In the genomic region with DNA sequence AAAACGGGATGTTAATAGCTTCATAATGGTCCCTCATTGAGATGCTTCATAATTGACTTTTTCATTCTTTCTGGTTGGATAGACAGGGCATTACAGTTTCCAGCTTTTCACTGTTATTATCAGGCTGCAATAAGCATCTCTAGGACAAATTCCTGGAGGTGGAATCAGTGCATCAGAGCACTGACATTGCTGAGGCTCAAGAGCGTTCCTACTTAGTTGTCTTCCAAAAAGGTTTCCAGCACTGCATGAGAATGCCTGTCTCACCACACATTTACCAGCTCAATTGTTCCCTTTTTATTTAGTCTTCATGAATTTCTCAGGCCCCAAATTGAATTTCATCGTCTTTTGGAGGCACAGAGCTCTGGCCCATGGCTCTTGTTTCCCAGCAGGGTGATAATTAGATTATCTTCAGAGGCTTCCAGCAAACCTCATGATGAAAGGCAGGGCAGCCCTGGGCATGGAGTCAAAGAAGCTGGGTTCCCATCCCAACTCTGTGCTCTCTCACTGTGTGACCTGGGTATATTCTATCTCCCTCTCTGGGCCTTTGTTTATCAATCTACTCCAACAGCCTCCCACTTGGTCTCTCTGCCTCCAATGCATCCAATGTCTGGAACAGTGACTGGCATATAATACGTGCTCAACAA, we compare ENCODE assay signal across 15 cellular contexts.
DNase-seq lines count a peak whose midpoint lies in the region; ATAC-seq and TF ChIP-seq lines count a peak whose summit lies in the region.
"Had no signal": no experiment of that assay in that cellular context is flagged by ENCODE, and none has a peak within 500 bp of the region (broad histone marks: within the 10 kb centered on the region; RNA-seq: fewer than 3 reads in every experiment).

No MANE protein-coding gene starts in this region.

- H2AFZ ChIP-seq in hepatocyte, result no peak overlapping the region

- ATAC-seq in natural killer cell treated with Interleukin-12 subunit alpha and Interleukin-12 subunit beta and Interleukin-15 and Interleukin-18, amount 100 ng/mL, for 72 hours, result no peak
- ATAC-seq in natural killer cell (no peak), GM21528 (IDR thresholded peaks at IDR 0.05; ENCODE audit: low FRiP score, unreplicated experiment) (no peak)
- no peak for ATAC-seq in activated T-helper 17 cell treated with anti-CD3 and anti-CD28 coated beads, Interleukin-2, amount 50 U/mL, for 72 hours (replicated peaks)
- ATAC-seq: activated CD8-positive, alpha-beta T cell treated with anti-CD3 and anti-CD28 coated beads, Interleukin-2, amount 10 ng/mL, durations not matched to agents 7 days and 5 days; left lobe of liver had no signal

- H3K27me3 Mint-ChIP-seq in natural killer cell treated with Interleukin-12 subunit alpha and Interleukin-12 subunit beta and Interleukin-15 and Interleukin-18, amount 100 ng/mL, for 72 hours, result peaks cover 17 to 21% of the 10 kb centered on the region in 2 donors
- peaks cover 4 to 7% of the 10 kb centered on the region in 2 donors for H3K27me3 Mint-ChIP-seq in natural killer cell (ENCODE audit: low read depth in 2 of 2)
- H3K27me3 Mint-ChIP-seq in activated T-helper 17 cell treated with anti-CD3 and anti-CD28 coated beads, Interleukin-2, amount 50 U/mL, for 72 hours, result peaks cover 28% of the 10 kb centered on the region

- no peaks in the 10 kb centered on the region for H3K36me3 ChIP-seq in hepatocyte (replicated peaks; ENCODE audit: insufficient read depth, low read depth)
- H3K36me3 ChIP-seq: brain microvascular endothelial cell had no signal

- H3K27me3 ChIP-seq in hepatocyte, result peaks cover 7% of the 10 kb centered on the region
- H3K27me3 ChIP-seq: brain microvascular endothelial cell had no signal

- H3K4me2 ChIP-seq in hepatocyte, result no peak overlapping the region

- DNase-seq in natural killer cell treated with Interleukin-12 subunit alpha and Interleukin-12 subunit beta and Interleukin-15 and Interleukin-18, amount 100 ng/mL, for 72 hours (ENCODE audit: low spot score), result peak; percentile 44
- DNase-seq in natural killer cell (no peak), hepatocyte (ENCODE audit: low spot score) (no peak), NCI-H2171 (lab: John Stamatoyannopoulos, UW) (no peak), NCI-H226 (no peak), Kasumi-1 (lab: John Stamatoyannopoulos, UW) (no peak)
- DNase-seq: activated CD8-positive, alpha-beta T cell treated with anti-CD3 and anti-CD28 coated beads, Interleukin-2, amount 10 ng/mL, durations not matched to agents 7 days and 5 days; activated naive CD4-positive, alpha-beta T cell treated with anti-CD3 and anti-CD28 coated beads, Interleukin-2, amount 10 ng/mL, durations not matched to agents 7 days and 5 days; NCI-H2227 treated with DMSO at 0.1 percent for 48 hours; SHP77 treated with DMSO at 0.1 percent for 48 hours; stimulated activated naive CD8-positive, alpha-beta T cell treated with anti-CD3 and anti-CD28 coated beads, Interleukin-15, amount 100 ng/mL, for 72 hours had no signal

- no peaks in the 10 kb centered on the region for H3K9me3 Mint-ChIP-seq in natural killer cell treated with Interleukin-12 subunit alpha and Interleukin-12 subunit beta and Interleukin-15 and Interleukin-18, amount 100 ng/mL, for 72 hours
- H3K9me3 Mint-ChIP-seq in natural killer cell, result no peaks in the 10 kb centered on the region
- no peaks in the 10 kb centered on the region for H3K9me3 Mint-ChIP-seq in activated T-helper 17 cell treated with anti-CD3 and anti-CD28 coated beads, Interleukin-2, amount 50 U/mL, for 72 hours
- H3K9me3 Mint-ChIP-seq: activated naive CD4-positive, alpha-beta T cell treated with anti-CD3 and anti-CD28 coated beads, Interleukin-2, amount 10 ng/mL, durations not matched to agents 7 days and 5 days; stimulated activated naive CD8-positive, alpha-beta T cell treated with anti-CD3 and anti-CD28 coated beads, Interleukin-15, amount 100 ng/mL, for 72 hours had no signal

- no peaks in the 10 kb centered on the region for H3K79me2 ChIP-seq in hepatocyte

- H3K4me1 Mint-ChIP-seq in natural killer cell treated with Interleukin-12 subunit alpha and Interleukin-12 subunit beta and Interleukin-15 and Interleukin-18, amount 100 ng/mL, for 72 hours (ENCODE audit: low read depth in 2 of 2), result peaks cover 7 to 8% of the 10 kb centered on the region in 2 donors
- H3K4me1 Mint-ChIP-seq in natural killer cell, result no peaks in the 10 kb centered on the region
- H3K4me1 Mint-ChIP-seq in activated T-helper 17 cell treated with anti-CD3 and anti-CD28 coated beads, Interleukin-2, amount 50 U/mL, for 72 hours, result no peaks in the 10 kb centered on the region

- no peaks in the 10 kb centered on the region for H3K36me3 Mint-ChIP-seq in natural killer cell treated with Interleukin-12 subunit alpha and Interleukin-12 subunit beta and Interleukin-15 and Interleukin-18, amount 100 ng/mL, for 72 hours
- no peaks in the 10 kb centered on the region for H3K36me3 Mint-ChIP-seq in natural killer cell
- H3K36me3 Mint-ChIP-seq in activated T-helper 17 cell treated with anti-CD3 and anti-CD28 coated beads, Interleukin-2, amount 50 U/mL, for 72 hours (ENCODE audit: low read depth), result no peaks in the 10 kb centered on the region
- H3K36me3 Mint-ChIP-seq: activated naive CD4-positive, alpha-beta T cell treated with anti-CD3 and anti-CD28 coated beads, Interleukin-2, amount 10 ng/mL, durations not matched to agents 7 days and 5 days had no signal

- intact Hi-C loops in natural killer cell (cut with micrococcal nuclease), result no loop called here

- H3K4me1 ChIP-seq in hepatocyte (ENCODE audit: insufficient read depth), result peaks cover 10% of the 10 kb centered on the region

- WGBS in hepatocyte (ENCODE audit: low lambda C conversion rate, missing lambda C conversion rate), result 67% methylated on average over 4 of the region's 4 CpGs

- no peaks in the 10 kb centered on the region for H3K9me3 ChIP-seq in hepatocyte (ENCODE audit: low read depth)

- H3K9me2 ChIP-seq in hepatocyte (replicated peaks; ENCODE audit: insufficient read depth), result no peaks in the 10 kb centered on the region

- H3K4me3 Mint-ChIP-seq in natural killer cell treated with Interleukin-12 subunit alpha and Interleukin-12 subunit beta and Interleukin-15 and Interleukin-18, amount 100 ng/mL, for 72 hours, result peak overlapping the region; percentile 18
- no peak overlapping the region for H3K4me3 Mint-ChIP-seq in natural killer cell
- peak overlapping the region; percentile 43 for H3K4me3 Mint-ChIP-seq in activated T-helper 17 cell treated with anti-CD3 and anti-CD28 coated beads, Interleukin-2, amount 50 U/mL, for 72 hours
- H3K4me3 Mint-ChIP-seq: activated CD8-positive, alpha-beta T cell treated with anti-CD3 and anti-CD28 coated beads, Interleukin-2, amount 10 ng/mL, durations not matched to agents 7 days and 5 days; activated naive CD4-positive, alpha-beta T cell treated with anti-CD3 and anti-CD28 coated beads, Interleukin-2, amount 10 ng/mL, durations not matched to agents 7 days and 5 days; stimulated activated naive CD8-positive, alpha-beta T cell treated with anti-CD3 and anti-CD28 coated beads, Interleukin-15, amount 100 ng/mL, for 72 hours had no signal

- TF ChIP-seq CTCF in natural killer cell (IDR thresholded peaks at IDR 0.05) (no peak), hepatocyte (IDR thresholded peaks at IDR 0.05; ENCODE audit: poor library complexity) (no peak)

- no peak overlapping the region for H3K4me3 ChIP-seq in hepatocyte

- H3K27ac ChIP-seq in hepatocyte, result peak overlapping the region; percentile 1
- H3K27ac ChIP-seq: brain microvascular endothelial cell had no signal

- no peaks in the 10 kb centered on the region for H4K20me1 ChIP-seq in hepatocyte (ENCODE audit: insufficient read depth, poor library complexity, severe bottlenecking)

- H3K27ac Mint-ChIP-seq in natural killer cell treated with Interleukin-12 subunit alpha and Interleukin-12 subunit beta and Interleukin-15 and Interleukin-18, amount 100 ng/mL, for 72 hours, result peak overlapping the region; percentile 59 to 65
- H3K27ac Mint-ChIP-seq in natural killer cell, result no peak overlapping the region
- peak overlapping the region; percentile 31 for H3K27ac Mint-ChIP-seq in activated T-helper 17 cell treated with anti-CD3 and anti-CD28 coated beads, Interleukin-2, amount 50 U/mL, for 72 hours
- H3K27ac Mint-ChIP-seq: activated CD8-positive, alpha-beta T cell treated with anti-CD3 and anti-CD28 coated beads, Interleukin-2, amount 10 ng/mL, durations not matched to agents 7 days and 5 days; activated naive CD4-positive, alpha-beta T cell treated with anti-CD3 and anti-CD28 coated beads, Interleukin-2, amount 10 ng/mL, durations not matched to agents 7 days and 5 days had no signal

Comparison
In these comparisons a context has a peak if more than half of its experiments do, and no peak if none do; other contexts are left out.
1. H3K27ac Mint-ChIP-seq: peak in natural killer cell treated with Interleukin-12 subunit alpha and Interleukin-12 subunit beta and Interleukin-15 and Interleukin-18, amount 100 ng/mL, for 72 hours (2 of 2) and activated T-helper 17 cell treated with anti-CD3 and anti-CD28 coated beads, Interleukin-2, amount 50 U/mL, for 72 hours (single experiment); none in natural killer cell (0 of 2).